In the genomic region with DNA sequence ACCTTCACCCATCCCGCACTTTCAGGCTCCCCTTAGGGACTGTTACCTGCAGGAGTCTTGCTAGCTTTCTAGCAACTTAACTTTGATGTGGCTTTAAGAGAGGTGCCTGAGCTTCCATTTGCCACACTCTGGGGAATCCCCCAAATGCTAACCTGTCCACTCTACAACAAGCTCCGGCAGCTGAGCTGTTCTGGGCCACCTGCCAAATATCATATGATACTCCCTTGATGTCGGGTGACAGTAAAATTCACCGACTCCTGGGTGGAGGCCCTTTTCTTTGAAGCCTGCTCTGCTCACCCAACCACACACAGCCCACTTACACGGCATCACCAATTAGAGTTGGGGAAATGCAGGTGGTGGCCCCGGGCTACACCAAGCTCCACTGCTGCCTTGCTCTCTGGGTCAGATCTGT, we compare ENCODE assay signal across 10 cellular contexts. TPM values are rescaled to one million over a fixed set of nuclear protein-coding genes. Genes with fewer than 3 reads are reported as not detected.
DNase-seq lines count a peak whose midpoint lies in the region; ATAC-seq and TF ChIP-seq lines count a peak whose summit lies in the region.
"Had no signal": no experiment of that assay in that cellular context is flagged by ENCODE, and none has a peak within 500 bp of the region (broad histone marks: within the 10 kb centered on the region; RNA-seq: fewer than 3 reads in every experiment).

No MANE protein-coding gene starts in this region.

- no TSS peak for BruUV-seq in PC-9 (replicated peaks; lab: Mats Ljungman, UMichigan)

- H3K36me3 ChIP-seq in PC-9 (ENCODE audit: low read depth) (no peaks in the 10 kb centered on the region), trophoblast cell (ENCODE audit: control insufficient read depth in 1 of 2, insufficient read depth in 2 of 2, low read length in 2 of 2) (no peaks in the 10 kb centered on the region), mesenchymal stem cell (ENCODE audit: control insufficient read depth in 1 of 2, insufficient read depth in 2 of 2, low read depth in 1 of 2, low read length in 2 of 2) (no peaks in the 10 kb centered on the region)

- no peak overlapping the region for H4K12ac ChIP-seq in trophoblast cell (ENCODE audit: low read depth, low read length)

- TF ChIP-seq CTCF in PC-9 (conservative IDR thresholded peaks at IDR 0.05), result no peak

- H3K14ac ChIP-seq in trophoblast cell (ENCODE audit: low read length), result no peak overlapping the region
- no peak overlapping the region for H3K14ac ChIP-seq in mesenchymal stem cell (ENCODE audit: low read length in 2 of 2)

- peaks cover 7% of the 10 kb centered on the region for H3F3A ChIP-seq in PC-9 (ENCODE audit: insufficient read depth, low read depth)

- peaks cover 12% of the 10 kb centered on the region for H3K4me1 ChIP-seq in PC-9 (replicated peaks; ENCODE audit: insufficient read depth)
- peaks cover 0 to 9% of the 10 kb centered on the region in 2 experiments for H3K4me1 ChIP-seq in trophoblast cell (ENCODE audit: control insufficient read depth in 1 of 2, insufficient read depth in 2 of 2, low read length in 2 of 2)
- H3K4me1 ChIP-seq in mesenchymal stem cell (ENCODE audit: control insufficient read depth, insufficient read depth, low read depth, low read length), result no peaks in the 10 kb centered on the region

- POLR2A ChIA-PET in PC-9 (lab: Charles Lee; ENCODE audit: unreplicated experiment), result interaction anchor here (0.6 kb wide), 2 partner anchors 34 to 113 kb away, joined by 3 to 4 read pairs; no protein-coding TSS in a partner anchor

- no peaks in the 10 kb centered on the region for H4K20me1 ChIP-seq in PC-9 (ENCODE audit: insufficient read depth)

- H3K9me3 ChIP-seq in PC-9 (ENCODE audit: insufficient read depth, low read depth), result no peaks in the 10 kb centered on the region
- peaks cover 2% of the 10 kb centered on the region for H3K9me3 ChIP-seq in trophoblast cell (ENCODE audit: insufficient read depth, low read depth, low read length)
- no peaks in the 10 kb centered on the region for H3K9me3 ChIP-seq in mesenchymal stem cell (ENCODE audit: control insufficient read depth, low read length)

- H3K18ac ChIP-seq in trophoblast cell (ENCODE audit: low read length) (no peak overlapping the region), mesenchymal stem cell (ENCODE audit: low read depth in 1 of 2, low read length in 2 of 2) (no peak overlapping the region)

- H3K79me2 ChIP-seq in PC-9 (ENCODE audit: low read depth) (no peaks in the 10 kb centered on the region), trophoblast cell (ENCODE audit: control insufficient read depth, insufficient read depth, low read length, poor library complexity) (no peaks in the 10 kb centered on the region)

- intact Hi-C loops in PC-9 (cut with micrococcal nuclease; ENCODE audit: unreplicated experiment), result no loop called here

- ATAC-seq in GM18520 (IDR thresholded peaks at IDR 0.05; ENCODE audit: unreplicated experiment) (no peak), GM21381 (IDR thresholded peaks at IDR 0.05; ENCODE audit: unreplicated experiment) (no peak)

- H3K23ac ChIP-seq in trophoblast cell (ENCODE audit: low read length), result no peak overlapping the region
- no peak overlapping the region for H3K23ac ChIP-seq in mesenchymal stem cell (ENCODE audit: low read length in 2 of 2)

- H3K79me1 ChIP-seq in trophoblast cell (ENCODE audit: low read length) (no peaks in the 10 kb centered on the region), mesenchymal stem cell (replicated peaks; ENCODE audit: low read length, poor library complexity, severe bottlenecking) (no peaks in the 10 kb centered on the region)

- H3K4me2 ChIP-seq in PC-9 (peak overlapping the region; percentile 8; the same call in 1 of the 2 replicates), trophoblast cell (ENCODE audit: low read length) (no peak overlapping the region), mesenchymal stem cell (ENCODE audit: low read length, poor library complexity, severe bottlenecking) (no peak overlapping the region)

- H2AK5ac ChIP-seq in trophoblast cell (ENCODE audit: low read length), result no peak overlapping the region
- H2AK5ac ChIP-seq in mesenchymal stem cell (ENCODE audit: low read length, severe bottlenecking), result no peak overlapping the region

- H3K9me2 ChIP-seq in PC-9 (ENCODE audit: insufficient read depth), result no peaks in the 10 kb centered on the region

- H3K4me3 ChIP-seq in PC-9 (no peak overlapping the region), trophoblast cell (ENCODE audit: low read depth, low read length) (no peak overlapping the region), mesenchymal stem cell (ENCODE audit: insufficient read depth in 1 of 2, low read depth in 1 of 2, low read length in 2 of 2) (no peak overlapping the region)

- H2BK15ac ChIP-seq in mesenchymal stem cell (ENCODE audit: low read depth, poor library complexity, severe bottlenecking), result no peak overlapping the region

- no peak overlapping the region for H2BK5ac ChIP-seq in trophoblast cell (ENCODE audit: low read depth, low read length, poor library complexity)
- H2BK5ac ChIP-seq in mesenchymal stem cell (ENCODE audit: low read depth, low read length, poor library complexity, severe bottlenecking), result no peak overlapping the region

- H3K4ac ChIP-seq in trophoblast cell (ENCODE audit: low read depth, low read length), result no peak overlapping the region
- H3K4ac ChIP-seq in mesenchymal stem cell (ENCODE audit: low read depth in 1 of 2, low read length in 2 of 2), result no peak overlapping the region

- CTCF ChIA-PET in PC-9 (lab: Charles Lee), result interaction anchor here (0.9 to 1.1 kb wide), 2 partner anchors 16 to 125 kb away, joined by 4 read pairs; no protein-coding TSS in a partner anchor

- H3K27ac ChIP-seq in PC-9 (no peak overlapping the region), trophoblast cell (ENCODE audit: low read depth, low read length) (no peak overlapping the region), mesenchymal stem cell (ENCODE audit: low read length, poor library complexity, severe bottlenecking) (no peak overlapping the region)
- H3K27ac ChIP-seq: 22Rv1 had no signal

- H3K9ac ChIP-seq in trophoblast cell (ENCODE audit: low read length), result no peak overlapping the region
- no peak overlapping the region for H3K9ac ChIP-seq in mesenchymal stem cell (ENCODE audit: low read length)

- H2AFZ ChIP-seq in PC-9 (no peak overlapping the region), trophoblast cell (ENCODE audit: insufficient read depth, low read length, poor library complexity) (no peak overlapping the region), mesenchymal stem cell (ENCODE audit: low read depth, low read length) (no peak overlapping the region)

- H2BK12ac ChIP-seq in trophoblast cell (ENCODE audit: low read length) (no peak overlapping the region), mesenchymal stem cell (ENCODE audit: low read length in 2 of 2) (no peak overlapping the region)

- DNase-seq in NCI-H1417 (lab: John Stamatoyannopoulos, UW) (peak; percentile 43 to 84 (median 82)), NCI-H1417 treated with DMSO at 0.1 percent for 48 hours (lab: John Stamatoyannopoulos, UW) (no peak), PC-9 (peak; percentile 74 to 81), trophoblast cell (no peak), mesenchymal stem cell (no peak)
- DNase-seq in activated effector memory CD4-positive, alpha-beta T cell treated with Interleukin-2 at 50 U/mL for 16 hours, result peak; percentile 79

- H3K27me3 ChIP-seq in PC-9 (ENCODE audit: insufficient read depth, low read depth) (no peaks in the 10 kb centered on the region), trophoblast cell (ENCODE audit: insufficient read depth, low read length) (no peaks in the 10 kb centered on the region), mesenchymal stem cell (ENCODE audit: control insufficient read depth in 1 of 2, insufficient read depth in 1 of 2, low read length in 2 of 2) (peaks cover 0 to 51% of the 10 kb centered on the region in 2 experiments)

- H2BK120ac ChIP-seq in trophoblast cell (ENCODE audit: insufficient read depth, low read length, poor library complexity) (peak overlapping the region; percentile 17), mesenchymal stem cell (ENCODE audit: low read depth, low read length) (no peak overlapping the region)

- H4K8ac ChIP-seq in trophoblast cell (ENCODE audit: low read depth, low read length) (no peak overlapping the region), mesenchymal stem cell (ENCODE audit: low read length) (no peak overlapping the region)

- no CpG with 5 or more reads among the region's 6 CpGs for WGBS in trophoblast cell (ENCODE audit: extremely low coverage, insufficient coverage, insufficient read length)
- WGBS in mesenchymal stem cell, result 76% methylated on average over 5 of the region's 6 CpGs

- H4K91ac ChIP-seq in trophoblast cell (ENCODE audit: low read depth, low read length), result no peak overlapping the region
- H4K91ac ChIP-seq in mesenchymal stem cell (ENCODE audit: low read length), result no peak overlapping the region

RNA-seq across cellular contexts. Expression of a gene that starts 38.0 kb away (rescaled TPM):
- 0.13 and 0.18 TPM in 2 replicates for total RNA-seq in PC-9 (2021)
- 27.3 and 34.3 TPM in 2 replicates for polyA plus RNA-seq in trophoblast cell (2013)
- 0.01 TPM for polyA plus RNA-seq in mesenchymal stem cell (2013, experiment 1 of 2)
- polyA plus RNA-seq in mesenchymal stem cell (2013, experiment 2 of 2), result under 0.01 TPM
- polyA plus RNA-seq: neural cell had no signal

Comparison
In these comparisons a context has a peak if more than half of its experiments do, and no peak if none do; other contexts are left out.
1. DNase-seq: peak in NCI-H1417 (3 of 3), PC-9 (2 of 2) and activated effector memory CD4-positive, alpha-beta T cell treated with Interleukin-2 at 50 U/mL for 16 hours (single experiment); none in NCI-H1417 treated with DMSO at 0.1 percent for 48 hours (single experiment), trophoblast cell (0 of 2) and mesenchymal stem cell (single experiment).